In genomic region chr1:28756846-28757245, GRCh38 we compare ENCODE assay signal across 10 cellular contexts. TPM values are rescaled to one million over a fixed set of nuclear protein-coding genes. Genes with fewer than 3 reads are reported as not detected.
DNase-seq lines count a peak whose midpoint lies in the region; TF ChIP-seq lines count a peak whose summit lies in the region.
"Had no signal": no experiment of that assay in that cellular context is flagged by ENCODE, and none has a peak within 500 bp of the region (broad histone marks: within the 10 kb centered on the region; RNA-seq: fewer than 3 reads in every experiment).

No MANE protein-coding gene starts in this region.

- H3K27me3 Mint-ChIP-seq in endodermal cell (ENCODE audit: insufficient read depth), result no peaks in the 10 kb centered on the region
- no peaks in the 10 kb centered on the region for H3K27me3 Mint-ChIP-seq in mesothelial cell of epicardium (ENCODE audit: low read depth)
- H3K27me3 Mint-ChIP-seq: naive thymus-derived CD4-positive, alpha-beta T cell had no signal

- no peaks in the 10 kb centered on the region for H3K9me2 ChIP-seq in GM23248 (ENCODE audit: insufficient read depth)

- in situ Hi-C loops in G401 (cut with HindIII; ENCODE audit: low sequenced_read_pairs), result no loop called here
- in situ Hi-C loops in GM23248 (cut with MboI), result no loop called here

- H3K79me2 ChIP-seq in GM23248 (ENCODE audit: insufficient read depth), result peaks cover 100% of the 10 kb centered on the region

- H3K4me3 ChIP-seq in endodermal cell (ENCODE audit: low read length), result no peak overlapping the region
- H3K4me3 ChIP-seq in GM23248, result no peak overlapping the region
- no peak overlapping the region for H3K4me3 ChIP-seq in vagina
- H3K4me3 ChIP-seq: gastroesophageal sphincter had no signal

- H3K4me1 ChIP-seq in endodermal cell (ENCODE audit: control insufficient read depth, insufficient read depth, low read length) (no peaks in the 10 kb centered on the region), GM23248 (ENCODE audit: insufficient read depth) (peaks cover 25% of the 10 kb centered on the region), vagina (peaks cover 69% of the 10 kb centered on the region)

- H3K9ac ChIP-seq in endodermal cell (ENCODE audit: extremely low read depth, low read length, poor library complexity, severe bottlenecking), result no peak overlapping the region
- H3K9ac ChIP-seq in GM23248, result no peak overlapping the region

- no peak for TF ChIP-seq POLR2A in vagina (IDR thresholded peaks at IDR 0.05)

- H3K9me3 Mint-ChIP-seq in endodermal cell (no peaks in the 10 kb centered on the region), mesothelial cell of epicardium (no peaks in the 10 kb centered on the region)
- H3K9me3 Mint-ChIP-seq: naive thymus-derived CD4-positive, alpha-beta T cell had no signal

- intact Hi-C loops in vagina (cut with DNase I), result no loop called here

- peaks cover 12% of the 10 kb centered on the region for H3F3A ChIP-seq in GM23248 (ENCODE audit: insufficient read depth)

- H3K36me3 Mint-ChIP-seq in endodermal cell (ENCODE audit: low read depth), result peaks cover 42% of the 10 kb centered on the region
- H3K36me3 Mint-ChIP-seq in mesothelial cell of epicardium, result peaks cover 11% of the 10 kb centered on the region

- peak overlapping the region; percentile 35 for H3K27ac Mint-ChIP-seq in endodermal cell
- peak overlapping the region; percentile 54 for H3K27ac Mint-ChIP-seq in mesothelial cell of epicardium

- H3K36me3 ChIP-seq in endodermal cell (ENCODE audit: control insufficient read depth, insufficient read depth, low read length) (peaks cover 80% of the 10 kb centered on the region), GM23248 (ENCODE audit: low read depth) (peaks cover 15% of the 10 kb centered on the region), vagina (peaks cover 0 to 11% of the 10 kb centered on the region in 2 donors)

- H3K27me3 ChIP-seq in endodermal cell (ENCODE audit: control insufficient read depth, insufficient read depth, low read length, poor library complexity, severe bottlenecking) (no peaks in the 10 kb centered on the region), GM23248 (replicated peaks; ENCODE audit: insufficient read depth) (no peaks in the 10 kb centered on the region), vagina (no peaks in the 10 kb centered on the region)
- H3K27me3 ChIP-seq: gastroesophageal sphincter had no signal

- DNase-seq in G401 (ENCODE audit: low spot score) (peak; percentile 73), NAMALWA (ENCODE audit: low spot score) (peak; percentile 27), endodermal cell (no peak), mesothelial cell of epicardium (ENCODE audit: low spot score in 2 of 2, unreplicated experiment in 2 of 2) (no peak), GM23248 (no peak), UCSD-AML1 (lab: John Stamatoyannopoulos, UW; ENCODE audit: unreplicated experiment) (no peak), vagina (ENCODE audit: extremely low spot score in 2 of 2) (no peak)

- peak; percentile 67 for TF ChIP-seq CTCF in endodermal cell (conservative IDR thresholded peaks at IDR 0.05)
- TF ChIP-seq CTCF in mesothelial cell of epicardium (IDR thresholded peaks at IDR 0.05; ENCODE audit: unreplicated experiment), result no peak
- TF ChIP-seq CTCF in vagina (IDR thresholded peaks at IDR 0.05), result no peak

- H3K4me1 Mint-ChIP-seq in endodermal cell (peaks cover 10% of the 10 kb centered on the region), mesothelial cell of epicardium (peaks cover 10% of the 10 kb centered on the region)

- 74 to 75% methylated on average over 4 to 5 of the region's 5 CpGs for WGBS in endodermal cell (ENCODE audit: insufficient coverage in 1 of 2, insufficient read length in 1 of 2), 2 experiments
- WGBS in GM23248 (ENCODE audit: low coverage in 1 of 2, low lambda C conversion rate in 2 of 2, missing lambda C conversion rate in 2 of 2), 2 experiments, result 58 to 60% methylated on average over 5 of the region's 5 CpGs

- H3K27ac ChIP-seq in endodermal cell (ENCODE audit: low read depth, low read length) (no peak overlapping the region), GM23248 (no peak overlapping the region), vagina (no peak overlapping the region)
- H3K27ac ChIP-seq: gastroesophageal sphincter had no signal

- H3K4me3 Mint-ChIP-seq in endodermal cell (no peak overlapping the region), mesothelial cell of epicardium (no peak overlapping the region)

- no peak overlapping the region for H2AFZ ChIP-seq in GM23248

- no peaks in the 10 kb centered on the region for H3K9me3 ChIP-seq in endodermal cell (ENCODE audit: control insufficient read depth, low read length)
- no peaks in the 10 kb centered on the region for H3K9me3 ChIP-seq in GM23248 (ENCODE audit: low read depth)
- H3K9me3 ChIP-seq in vagina, result no peaks in the 10 kb centered on the region
- H3K9me3 ChIP-seq: gastroesophageal sphincter had no signal

- H3K4me2 ChIP-seq in GM23248 (ENCODE audit: unreplicated experiment), result no peak overlapping the region

- H4K20me1 ChIP-seq in GM23248 (ENCODE audit: insufficient read depth), result peaks cover 49% of the 10 kb centered on the region

RNA-seq across cellular contexts. Expression of gene YTHDF2, which starts 20.1 kb away (rescaled TPM):
- 94.2 and 99.4 TPM in 2 replicates for total RNA-seq in G401 (2014; rRNA removed; shearing (Covaris generic))
- total RNA-seq in endodermal cell (100 to 1,000 TPM; 113 to 116 TPM), mesothelial cell of epicardium (130 to 144 TPM (median 137 TPM) in 3 replicates), vagina (61.9 TPM)
- polyA plus RNA-seq in endodermal cell (2013, experiment 1 of 2), result 96.2 TPM
- 89.3 TPM for polyA plus RNA-seq in endodermal cell (2013, experiment 2 of 2)
- total RNA-seq in GM23248 (2014; rRNA removed; shearing (Covaris generic)), result 46.7 and 51.9 TPM in 2 replicates
- polyA plus RNA-seq in GM23248 (2016; fragmentation: Nextera tagmentation; extraction: Ambion mirVana), result 80.2 and 81.9 TPM in 2 replicates

RNA-seq across cellular contexts. Expression of gene OPRD1, which starts 55.1 kb away (rescaled TPM):
- not detected in 2 replicates for total RNA-seq in G401 (2014; rRNA removed; shearing (Covaris generic))
- total RNA-seq in endodermal cell, result under 1 TPM; 0.55 to 0.75 TPM
- polyA plus RNA-seq in endodermal cell (2013, experiment 1 of 2), result 0.39 TPM
- polyA plus RNA-seq in endodermal cell (2013, experiment 2 of 2), result 0.75 TPM
- 0.27 to 0.66 TPM (median 0.34 TPM) in 3 replicates for total RNA-seq in mesothelial cell of epicardium
- total RNA-seq in GM23248 (2014; rRNA removed; shearing (Covaris generic)), result not detected in 2 replicates
- not detected in 2 replicates for polyA plus RNA-seq in GM23248 (2016; fragmentation: Nextera tagmentation; extraction: Ambion mirVana)
- 2.2 TPM for total RNA-seq in vagina
- total RNA-seq: activated CD8-positive, alpha-beta memory T cell treated with anti-CD3 and anti-CD28 coated beads for 36 hours; naive thymus-derived CD4-positive, alpha-beta T cell had no signal
- polyA plus RNA-seq: naive thymus-derived CD4-positive, alpha-beta T cell had no signal

Comparison
In these comparisons a context has a peak if more than half of its experiments do, and no peak if none do; other contexts are left out.
1. DNase-seq: peak in G401 (single experiment) and NAMALWA (single experiment); none in endodermal cell (single experiment), mesothelial cell of epicardium (0 of 2), GM23248 (single experiment), UCSD-AML1 (single experiment) and vagina (0 of 2).